ENCODE assay signal across 1 cellular context in the genomic region with DNA sequence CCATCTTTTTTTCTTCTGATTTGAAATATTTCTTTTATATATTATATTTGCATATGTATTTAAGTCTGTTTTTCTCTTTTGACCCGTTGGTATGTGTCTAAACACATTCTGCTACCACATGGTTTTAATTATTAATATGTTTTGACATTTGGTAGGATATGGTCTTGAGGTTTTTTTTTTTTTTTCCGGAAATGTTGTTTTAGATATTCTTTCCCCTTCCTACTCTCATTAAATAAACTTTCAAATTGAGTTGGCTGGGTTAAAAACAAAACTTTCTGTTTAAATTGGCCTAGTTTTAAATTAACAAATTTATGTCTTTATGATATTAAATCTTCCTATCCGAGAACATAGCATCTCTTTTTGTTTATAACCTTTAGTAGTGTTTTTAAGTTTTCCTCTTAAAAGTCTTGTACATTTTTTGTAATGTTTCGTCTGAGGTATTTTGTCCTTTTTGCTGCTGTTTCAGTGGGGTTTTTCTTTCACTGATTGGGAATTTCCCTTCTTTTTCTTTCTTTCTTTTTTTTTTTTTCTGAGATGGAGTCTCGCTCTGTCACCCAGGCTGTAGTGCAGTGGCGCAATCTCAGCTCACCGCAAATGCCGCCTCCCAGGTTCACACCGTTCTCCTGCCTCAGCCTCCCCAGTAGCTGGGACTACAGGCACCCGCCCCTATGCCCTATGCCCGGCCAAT.
TF ChIP-seq lines count a peak whose summit lies in the region.

No MANE protein-coding gene starts in this region.

TF ChIP-seq in HepG2, 621 proteins besides CTCF, POLR2A, EP300 and RAD21:
- TF ChIP-seq ZSCAN9 (CRISPR knock-in tag; IDR thresholded peaks at IDR 0.05; ENCODE audit: borderline replicate concordance), result no peak
- TF ChIP-seq U2AF2 (IDR thresholded peaks at IDR 0.05; ENCODE audit: low read depth, low read length), result no peak
